ENCODE assay signal across 8 cellular contexts in the genomic region with DNA sequence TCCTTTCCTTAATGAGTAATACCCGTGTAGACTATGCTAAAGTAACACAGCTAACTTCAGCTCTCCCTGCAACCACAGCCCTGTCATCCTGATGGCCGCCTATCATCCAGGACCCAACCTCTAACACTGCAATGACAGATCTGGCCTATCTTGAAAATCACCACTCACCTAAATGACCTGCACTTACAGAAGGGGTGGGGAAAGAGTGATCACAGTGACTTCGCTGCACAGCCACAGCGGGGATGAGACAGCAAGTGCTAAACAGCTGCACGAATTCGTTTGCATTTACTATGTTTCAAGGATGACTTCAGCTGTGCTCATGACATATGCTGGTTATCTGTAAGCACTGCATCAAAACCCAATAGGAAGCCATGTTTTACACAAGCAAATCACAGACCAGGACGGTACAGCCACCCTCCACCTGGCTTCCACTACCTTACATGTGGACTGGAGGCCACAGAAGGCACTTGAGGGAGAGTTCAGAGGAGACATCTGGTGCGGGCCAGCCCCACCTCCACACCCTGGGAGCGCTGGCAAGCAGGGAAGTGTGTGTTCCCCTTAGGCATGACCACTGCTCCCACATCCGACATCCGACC.
A peak's percentile ranks its signal among the peaks of the same experiment; 100 is the strongest.
DNase-seq lines count a peak whose midpoint lies in the region; ATAC-seq, FAIRE-seq and TF ChIP-seq lines count a peak whose summit lies in the region.

No MANE protein-coding gene starts in this region.

- peak overlapping the region; percentile 86 for H3K27ac Mint-ChIP-seq in HFFc6

- H3K27me3 Mint-ChIP-seq in HFFc6 (ENCODE audit: insufficient read depth), result no peaks in the 10 kb centered on the region; the same call in none of the 2 replicates

- H3K36me3 Mint-ChIP-seq in HFFc6 (ENCODE audit: low read depth), result peaks cover 13% of the 10 kb centered on the region

- H3K4me1 Mint-ChIP-seq in HFFc6 (ENCODE audit: low read depth), result peaks cover 85% of the 10 kb centered on the region

- ATAC-seq in HG02938 (IDR thresholded peaks at IDR 0.05; ENCODE audit: unreplicated experiment) (no peak), GM21528 (IDR thresholded peaks at IDR 0.05; ENCODE audit: low FRiP score, unreplicated experiment) (no peak)

- H3K4me3 Mint-ChIP-seq in HFFc6, result peak overlapping the region; percentile 22; the same call in 1 of the 2 replicates

- no peaks in the 10 kb centered on the region for H3K9me3 Mint-ChIP-seq in HFFc6

- no peak overlapping the region for H3K4me3 ChIP-seq in GM12864 (ENCODE audit: low read depth, low read length)

- TF ChIP-seq CTCF in GM12864 (IDR thresholded peaks at IDR 0.05; ENCODE audit: low read depth, low read length, missing control alignments) (no peak), HFFc6 (IDR thresholded peaks at IDR 0.05) (no peak)

- DNase-seq in GM12864 (ENCODE audit: low read depth) (peak; percentile 57), HFFc6 (peak; percentile 38), UCSD-AML1 (lab: John Stamatoyannopoulos, UW; ENCODE audit: unreplicated experiment) (peak; percentile 46), islet precursor cell (peak; percentile 68), T1000 (lab: John Stamatoyannopoulos, UW) (no peak), frontal cortex (ENCODE audit: low spot score in 2 of 2) (no peak)

- FAIRE-seq in frontal cortex (lab: Jason Lieb, UNC), result no peak

Comparison
In these comparisons a context has a peak if more than half of its experiments do, and no peak if none do; other contexts are left out.
1. DNase-seq: peak in GM12864 (single experiment), HFFc6 (single experiment), UCSD-AML1 (single experiment) and islet precursor cell (single experiment); none in T1000 (single experiment) and frontal cortex (0 of 2).